ENCODE assay signal across 7 cellular contexts in the genomic region with DNA sequence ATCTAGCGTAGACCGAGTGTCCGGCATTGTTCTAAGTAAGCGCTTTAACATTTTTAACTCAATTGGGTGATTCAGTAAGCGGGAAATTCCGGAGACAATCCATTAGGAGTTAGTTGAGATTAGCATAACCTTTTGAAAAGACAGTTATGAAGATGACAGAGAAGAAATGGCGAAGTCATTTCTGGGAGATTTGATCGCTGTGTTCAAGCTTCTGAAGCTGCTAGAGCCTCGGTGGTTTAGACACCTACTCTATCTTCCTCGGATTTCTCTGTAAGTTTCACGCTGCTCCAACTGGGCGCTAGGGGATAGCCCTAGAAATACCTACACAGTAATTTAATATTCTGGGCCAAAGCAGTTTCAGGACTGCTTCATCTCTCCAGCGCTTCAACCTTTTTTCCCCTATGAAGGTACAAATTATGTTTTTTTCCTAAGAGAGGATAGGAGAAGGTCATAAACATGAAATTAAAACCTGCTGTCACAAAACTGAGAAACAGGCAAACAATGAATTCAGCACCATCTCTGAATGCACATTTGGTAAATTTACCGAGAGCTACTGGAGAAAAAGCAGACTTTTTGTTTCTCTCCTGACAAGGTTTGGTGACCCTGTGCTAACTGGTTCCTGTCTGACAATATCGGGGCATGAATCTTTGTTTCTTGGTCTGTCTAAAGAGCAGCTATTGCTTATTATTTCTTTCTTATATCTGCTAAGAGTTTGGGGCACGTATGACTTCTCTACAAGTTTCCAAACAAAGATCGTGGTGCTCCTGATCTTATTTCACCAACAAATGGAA. TPM values are rescaled to one million over a fixed set of nuclear protein-coding genes. Genes with fewer than 3 reads are reported as not detected.
DNase-seq lines count a peak whose midpoint lies in the region; ATAC-seq lines count a peak whose summit lies in the region.

No MANE protein-coding gene starts in this region.

- ATAC-seq in esophagus mucosa (peak; percentile 48), GM21737 (IDR thresholded peaks at IDR 0.05; ENCODE audit: unreplicated experiment) (no peak)
- ATAC-seq in naive thymus-derived CD8-positive, alpha-beta T cell: peak; percentile 51 to 55

- peak overlapping the region; percentile 90 for H3K4me2 ChIP-seq in Karpas-422 (ENCODE audit: low read depth, low read length, poor library complexity, severe bottlenecking)

- peak overlapping the region; percentile 73 to 97 (median 92) for H3K4me3 Mint-ChIP-seq in naive thymus-derived CD8-positive, alpha-beta T cell

- H3K4me3 ChIP-seq in Karpas-422 (ENCODE audit: low read length): no peak overlapping the region

- peaks cover 28 to 69% (median 56%) of the 10 kb centered on the region in 4 donors for H3K4me1 Mint-ChIP-seq in naive thymus-derived CD8-positive, alpha-beta T cell

- peaks cover 8 to 40% (median 27%) of the 10 kb centered on the region in 5 donors for H3K27me3 Mint-ChIP-seq in naive thymus-derived CD8-positive, alpha-beta T cell

- POLR2A ChIA-PET in naive thymus-derived CD8-positive, alpha-beta T cell (lab: Charles Lee): interaction anchor here (1.2 to 3.0 kb wide), 6 partner anchors 34 to 145 kb away, joined by 4 to 26 read pairs (median 14); partner anchors contain the start of gene TRIM27

- no peaks in the 10 kb centered on the region for H3K9me3 ChIP-seq in Karpas-422 (ENCODE audit: low read length)

- peaks cover 2 to 7% (median 4%) of the 10 kb centered on the region in 3 donors for H3K36me3 Mint-ChIP-seq in naive thymus-derived CD8-positive, alpha-beta T cell

- peaks cover 0 to 7% (median 4%) of the 10 kb centered on the region in 9 donors for H3K9me3 Mint-ChIP-seq in naive thymus-derived CD8-positive, alpha-beta T cell

- H3K4me1 ChIP-seq in Karpas-422 (ENCODE audit: low read length): peaks cover 18% of the 10 kb centered on the region

- no peaks in the 10 kb centered on the region for H3K36me3 ChIP-seq in Karpas-422 (ENCODE audit: insufficient read depth, low read length)

- no peaks in the 10 kb centered on the region for H4K20me1 ChIP-seq in Karpas-422 (ENCODE audit: insufficient read depth, low read depth, low read length)

- DNase-seq in GM03348 (ENCODE audit: low spot score) (peak; percentile 49), Karpas-422 (peak; percentile 40), T1000 (lab: John Stamatoyannopoulos, UW) (peak; percentile 30), occipital lobe (lab: John Stamatoyannopoulos, UW) (no peak)
- peak in 3 of 10 donors; percentile 12 to 44 (median 29) for DNase-seq in naive thymus-derived CD8-positive, alpha-beta T cell

- peak overlapping the region; percentile 4 to 100 (median 72) for H3K27ac Mint-ChIP-seq in naive thymus-derived CD8-positive, alpha-beta T cell

- H2AFZ ChIP-seq in Karpas-422 (ENCODE audit: low read length): no peak overlapping the region

- no peaks in the 10 kb centered on the region for H3K9me2 ChIP-seq in Karpas-422 (replicated peaks; ENCODE audit: insufficient read depth, low read length)

- no peak overlapping the region for H3K27ac ChIP-seq in Karpas-422 (ENCODE audit: low read length)

- no peaks in the 10 kb centered on the region for H3K79me2 ChIP-seq in Karpas-422 (ENCODE audit: low read length)

- H3K9ac ChIP-seq in Karpas-422 (ENCODE audit: low read length): no peak overlapping the region

- no peaks in the 10 kb centered on the region for H3K27me3 ChIP-seq in Karpas-422 (ENCODE audit: low read length)

RNA-seq across cellular contexts. Expression of gene ZNF311, which starts 22.4 kb away (rescaled TPM):
- not detected in 2 replicates for total RNA-seq in Karpas-422 (2014; rRNA removed; shearing (Covaris generic); ENCODE audit: low replicate concordance)
- total RNA-seq in esophagus mucosa (1.1 TPM), occipital lobe (8.9 TPM)
- under 1 TPM; 0.49 to 0.63 TPM for total RNA-seq in naive thymus-derived CD8-positive, alpha-beta T cell
- polyA plus RNA-seq in naive thymus-derived CD8-positive, alpha-beta T cell: under 1 TPM in 2 of 3 donors, not detected in 1; 0.05 to 0.36 TPM

RNA-seq across cellular contexts. Expression of gene TRIM27, which starts 58.9 kb away (rescaled TPM):
- total RNA-seq in Karpas-422 (2014; rRNA removed; shearing (Covaris generic); ENCODE audit: low replicate concordance): 84.3 and 87.8 TPM in 2 replicates
- total RNA-seq in esophagus mucosa (22.0 TPM), occipital lobe (65.2 TPM)
- total RNA-seq in naive thymus-derived CD8-positive, alpha-beta T cell: 10 to 100 TPM; 79.8 to 80.4 TPM
- 10 to 100 TPM; 37.5 to 71.3 (median 44.2) TPM for polyA plus RNA-seq in naive thymus-derived CD8-positive, alpha-beta T cell
